In the genomic region with DNA sequence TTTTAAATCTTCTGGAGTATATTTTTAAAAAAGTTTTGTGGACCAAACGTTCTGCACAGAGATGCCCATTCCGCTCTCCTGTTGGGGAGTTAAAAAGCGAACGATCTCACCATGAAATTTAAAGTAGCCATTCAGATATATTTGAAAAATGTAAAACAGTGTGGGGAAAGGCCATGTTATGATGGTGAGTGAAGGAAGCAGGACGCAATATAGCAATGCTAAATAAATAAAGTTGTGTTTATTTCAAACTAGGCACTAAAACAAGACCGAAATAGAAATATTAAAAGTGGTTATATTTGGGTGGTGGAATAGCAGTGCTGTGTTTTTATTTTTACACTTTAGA, we compare ENCODE assay signal across 4 cellular contexts.
TF ChIP-seq lines count a peak whose summit lies in the region.

No MANE protein-coding gene starts in this region.

TF ChIP-seq in liver, 16 proteins besides CTCF, POLR2A, EP300 and RAD21:
- TF ChIP-seq GABPA (IDR thresholded peaks at IDR 0.05 in 1 of 2, conservative IDR thresholded peaks at IDR 0.05 in 1 of 2): no peak
- TF ChIP-seq, protein P1, sequence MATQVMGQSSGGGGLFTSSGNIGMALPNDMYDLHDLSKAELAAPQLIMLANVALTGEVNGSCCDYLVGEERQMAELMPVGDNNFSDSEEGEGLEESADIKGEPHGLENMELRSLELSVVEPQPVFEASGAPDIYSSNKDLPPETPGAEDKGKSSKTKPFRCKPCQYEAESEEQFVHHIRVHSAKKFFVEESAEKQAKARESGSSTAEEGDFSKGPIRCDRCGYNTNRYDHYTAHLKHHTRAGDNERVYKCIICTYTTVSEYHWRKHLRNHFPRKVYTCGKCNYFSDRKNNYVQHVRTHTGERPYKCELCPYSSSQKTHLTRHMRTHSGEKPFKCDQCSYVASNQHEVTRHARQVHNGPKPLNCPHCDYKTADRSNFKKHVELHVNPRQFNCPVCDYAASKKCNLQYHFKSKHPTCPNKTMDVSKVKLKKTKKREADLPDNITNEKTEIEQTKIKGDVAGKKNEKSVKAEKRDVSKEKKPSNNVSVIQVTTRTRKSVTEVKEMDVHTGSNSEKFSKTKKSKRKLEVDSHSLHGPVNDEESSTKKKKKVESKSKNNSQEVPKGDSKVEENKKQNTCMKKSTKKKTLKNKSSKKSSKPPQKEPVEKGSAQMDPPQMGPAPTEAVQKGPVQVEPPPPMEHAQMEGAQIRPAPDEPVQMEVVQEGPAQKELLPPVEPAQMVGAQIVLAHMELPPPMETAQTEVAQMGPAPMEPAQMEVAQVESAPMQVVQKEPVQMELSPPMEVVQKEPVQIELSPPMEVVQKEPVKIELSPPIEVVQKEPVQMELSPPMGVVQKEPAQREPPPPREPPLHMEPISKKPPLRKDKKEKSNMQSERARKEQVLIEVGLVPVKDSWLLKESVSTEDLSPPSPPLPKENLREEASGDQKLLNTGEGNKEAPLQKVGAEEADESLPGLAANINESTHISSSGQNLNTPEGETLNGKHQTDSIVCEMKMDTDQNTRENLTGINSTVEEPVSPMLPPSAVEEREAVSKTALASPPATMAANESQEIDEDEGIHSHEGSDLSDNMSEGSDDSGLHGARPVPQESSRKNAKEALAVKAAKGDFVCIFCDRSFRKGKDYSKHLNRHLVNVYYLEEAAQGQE (IDR thresholded peaks at IDR 0.05): peak; percentile 11
- peak; percentile 10 for TF ChIP-seq YY1 (IDR thresholded peaks at IDR 0.05)
TF ChIP-seq in liver: peak in this region for 2.

TF ChIP-seq in HepG2, 621 proteins besides CTCF, POLR2A, EP300 and RAD21:
- TF ChIP-seq NR2F2 (IDR thresholded peaks at IDR 0.05; ENCODE audit: borderline replicate concordance, low read depth) (no peak), SAP130 (CRISPR knock-in tag; IDR thresholded peaks at IDR 0.05; ENCODE audit: low read depth) (no peak), SRSF9 (IDR thresholded peaks at IDR 0.05; ENCODE audit: borderline replicate concordance, insufficient read depth, low read depth, low read length, poor library complexity, severe bottlenecking) (no peak), CCDC6 (CRISPR knock-in tag; IDR thresholded peaks at IDR 0.05) (no peak), ZSCAN9 (CRISPR knock-in tag; IDR thresholded peaks at IDR 0.05; ENCODE audit: borderline replicate concordance) (no peak), ZNF891 (CRISPR knock-in tag; IDR thresholded peaks at IDR 0.05) (no peak), ZNF75D (CRISPR knock-in tag; IDR thresholded peaks at IDR 0.05; ENCODE audit: borderline replicate concordance) (no peak), MIER2 (CRISPR knock-in tag; IDR thresholded peaks at IDR 0.05) (no peak), ZNF235 (CRISPR knock-in tag; IDR thresholded peaks at IDR 0.05; ENCODE audit: borderline replicate concordance) (no peak), GATAD1 (CRISPR knock-in tag; IDR thresholded peaks at IDR 0.05) (no peak), SRY (CRISPR knock-in tag; IDR thresholded peaks at IDR 0.05) (no peak), ZNF780A (CRISPR knock-in tag; IDR thresholded peaks at IDR 0.05) (no peak), KDM6A (CRISPR knock-in tag; IDR thresholded peaks at IDR 0.05; ENCODE audit: low read depth) (no peak), HDAC2 (CRISPR knock-in tag; IDR thresholded peaks at IDR 0.05) (no peak), CHD4 (IDR thresholded peaks at IDR 0.05; ENCODE audit: borderline replicate concordance, low read length) (no peak), EEA1 (CRISPR knock-in tag; IDR thresholded peaks at IDR 0.05; ENCODE audit: borderline replicate concordance) (no peak)
- TF ChIP-seq, protein P2, sequence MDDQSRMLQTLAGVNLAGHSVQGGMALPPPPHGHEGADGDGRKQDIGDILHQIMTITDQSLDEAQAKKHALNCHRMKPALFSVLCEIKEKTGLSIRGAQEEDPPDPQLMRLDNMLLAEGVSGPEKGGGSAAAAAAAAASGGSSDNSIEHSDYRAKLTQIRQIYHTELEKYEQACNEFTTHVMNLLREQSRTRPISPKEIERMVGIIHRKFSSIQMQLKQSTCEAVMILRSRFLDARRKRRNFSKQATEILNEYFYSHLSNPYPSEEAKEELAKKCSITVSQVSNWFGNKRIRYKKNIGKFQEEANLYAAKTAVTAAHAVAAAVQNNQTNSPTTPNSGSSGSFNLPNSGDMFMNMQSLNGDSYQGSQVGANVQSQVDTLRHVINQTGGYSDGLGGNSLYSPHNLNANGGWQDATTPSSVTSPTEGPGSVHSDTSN (CRISPR knock-in tag; IDR thresholded peaks at IDR 0.05; ENCODE audit: borderline replicate concordance): no peak
TF ChIP-seq in HepG2: peak in this region for 0.

TF ChIP-seq in PFSK-1, 5 proteins besides CTCF, POLR2A, EP300 and RAD21:
- TF ChIP-seq TAF1 (IDR thresholded peaks at IDR 0.05; ENCODE audit: borderline replicate concordance, insufficient read depth, low read length): no peak
- TF ChIP-seq POLR2AphosphoS5 (IDR thresholded peaks at IDR 0.05; ENCODE audit: low read depth, low read length): peak; percentile 58; the same call in 1 of the 2 replicates
- TF ChIP-seq, protein P1 (IDR thresholded peaks at IDR 0.05; ENCODE audit: insufficient read depth in 1 of 2, low read depth in 2 of 2, low read length in 2 of 2): no peak
TF ChIP-seq in PFSK-1: peak in this region for 1.

TF ChIP-seq in GM12891, 5 proteins besides CTCF, POLR2A, EP300 and RAD21:
- no peak for TF ChIP-seq POU2F2 (IDR thresholded peaks at IDR 0.05; ENCODE audit: low read depth, low read length)
- no peak for TF ChIP-seq TAF1 (IDR thresholded peaks at IDR 0.05; ENCODE audit: low read depth, low read length)
- no peak for TF ChIP-seq POLR2AphosphoS5 (IDR thresholded peaks at IDR 0.05; ENCODE audit: low read depth, low read length)
- no peak for TF ChIP-seq PAX5 (IDR thresholded peaks at IDR 0.05; ENCODE audit: insufficient read depth, low read length, severe bottlenecking)
